12 cellular contexts compared by ENCODE assay signal in the genomic region with DNA sequence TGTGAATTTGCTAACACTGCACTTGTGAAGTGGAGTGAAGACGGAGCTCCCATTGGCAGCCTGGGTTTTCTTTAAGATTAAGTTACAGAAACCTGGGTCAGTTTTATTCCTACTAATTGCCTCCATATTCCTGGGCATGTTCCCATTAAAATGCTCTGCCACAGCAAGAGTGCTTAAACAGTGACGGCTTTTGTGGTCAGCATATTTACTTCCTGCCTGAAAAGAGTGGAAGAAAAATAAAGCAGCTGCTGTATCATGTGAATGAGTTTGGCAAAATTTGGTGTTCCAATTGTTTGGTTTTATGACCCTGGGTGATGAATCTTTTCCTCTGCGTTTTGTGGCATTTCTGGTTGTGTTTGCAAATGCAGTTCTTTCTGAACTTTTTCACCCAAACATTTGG.
DNase-seq lines count a peak whose midpoint lies in the region; ATAC-seq and TF ChIP-seq lines count a peak whose summit lies in the region.
"Had no signal": no experiment of that assay in that cellular context is flagged by ENCODE, and none has a peak within 500 bp of the region (broad histone marks: within the 10 kb centered on the region; RNA-seq: fewer than 3 reads in every experiment).

No MANE protein-coding gene starts in this region.

- DNase-seq in A673 (ENCODE audit: low spot score) (peak; percentile 83), H4 (ENCODE audit: low spot score) (peak; percentile 95), adipocyte (ENCODE audit: low read depth) (peak; percentile 41), kidney epithelial cell (ENCODE audit: low read depth) (peak; percentile 7), DMS79 (lab: John Stamatoyannopoulos, UW) (no peak), amygdala (lab: John Stamatoyannopoulos, UW) (no peak), adrenal gland (no peak)
- DNase-seq: C1 segment of cervical spinal cord, cerebellar nuclear complex, NCI-H2171 treated with DMSO at 0.1 percent for 48 hours, thyroid gland had no signal

- TF ChIP-seq POLR2A in adrenal gland (IDR thresholded peaks at IDR 0.05), result no peak

- H3K4me1 ChIP-seq in A673 (ENCODE audit: insufficient read depth, low read length, poor library complexity, severe bottlenecking), result peaks cover 8% of the 10 kb centered on the region
- H3K4me1 ChIP-seq in adipocyte (ENCODE audit: control insufficient read depth, insufficient read depth, low read length), result no peaks in the 10 kb centered on the region
- peaks cover 0 to 4% of the 10 kb centered on the region in 2 donors for H3K4me1 ChIP-seq in adrenal gland (replicated peaks in 1 of 2)
- H3K4me1 ChIP-seq: thyroid gland had no signal

- no peak overlapping the region for H3K9ac ChIP-seq in adipocyte (ENCODE audit: low read length)

- H3K4me3 ChIP-seq in A673 (ENCODE audit: low read depth, low read length, poor library complexity, severe bottlenecking), result no peak overlapping the region
- H3K4me3 ChIP-seq in adipocyte (ENCODE audit: low read length), result peak overlapping the region; percentile 65
- no peak overlapping the region for H3K4me3 ChIP-seq in kidney epithelial cell (ENCODE audit: low read depth, low read length)
- no peak overlapping the region for H3K4me3 ChIP-seq in adrenal gland
- H3K4me3 ChIP-seq: thyroid gland had no signal

- intact Hi-C loops in A673 (cut with micrococcal nuclease; ENCODE audit: unreplicated experiment) (no loop called here), adrenal gland (cut with DNase I) (no loop called here)

- no peaks in the 10 kb centered on the region for H3K36me3 ChIP-seq in A673 (ENCODE audit: insufficient read depth, low read length, poor library complexity, severe bottlenecking)
- H3K36me3 ChIP-seq in adipocyte (ENCODE audit: control insufficient read depth, insufficient read depth, low read length, severe bottlenecking), result no peaks in the 10 kb centered on the region
- H3K36me3 ChIP-seq in kidney epithelial cell (ENCODE audit: control insufficient read depth, insufficient read depth, low read length), result no peaks in the 10 kb centered on the region
- H3K36me3 ChIP-seq in adrenal gland (replicated peaks in 1 of 2), result no peaks in the 10 kb centered on the region
- H3K36me3 ChIP-seq: thyroid gland had no signal

- CTCF ChIA-PET in A673 (lab: Charles Lee), result no interaction called here

- TF ChIP-seq CTCF in A673 (conservative IDR thresholded peaks at IDR 0.05; ENCODE audit: low read depth, low read length) (no peak), kidney epithelial cell (IDR thresholded peaks at IDR 0.05; ENCODE audit: insufficient read depth, low read length, poor library complexity, severe bottlenecking) (no peak), adrenal gland (IDR thresholded peaks at IDR 0.05) (no peak)

- ATAC-seq in HG02759 (IDR thresholded peaks at IDR 0.05; ENCODE audit: unreplicated experiment), result no peak

- WGBS in adrenal gland, 4 donors, result 25 to 55% (median 50%) methylated on average over 3 of the region's 3 CpGs

- no peaks in the 10 kb centered on the region for H3K27me3 ChIP-seq in A673 (replicated peaks; ENCODE audit: insufficient read depth, low read depth, low read length, poor library complexity)
- H3K27me3 ChIP-seq in adipocyte (replicated peaks; ENCODE audit: control insufficient read depth, insufficient read depth, low read length), result no peaks in the 10 kb centered on the region
- H3K27me3 ChIP-seq in kidney epithelial cell (ENCODE audit: control insufficient read depth, insufficient read depth, low read length), result no peaks in the 10 kb centered on the region
- no peaks in the 10 kb centered on the region for H3K27me3 ChIP-seq in adrenal gland
- H3K27me3 ChIP-seq: thyroid gland had no signal

- H3K9me3 ChIP-seq in A673 (ENCODE audit: low read depth, low read length, poor library complexity, severe bottlenecking) (no peaks in the 10 kb centered on the region), adipocyte (ENCODE audit: control insufficient read depth, low read length) (no peaks in the 10 kb centered on the region), adrenal gland (replicated peaks in 1 of 3) (no peaks in the 10 kb centered on the region)
- H3K9me3 ChIP-seq: thyroid gland had no signal

- H3K27ac ChIP-seq in A673 (ENCODE audit: low read depth, low read length, poor library complexity, severe bottlenecking) (peak overlapping the region; percentile 32), adrenal gland (no peak overlapping the region)
- H3K27ac ChIP-seq: thyroid gland had no signal

- POLR2A ChIA-PET in A673 (lab: Charles Lee; ENCODE audit: low non-redundant PET), result interaction anchor here (0.5 kb wide), 1 partner anchor 10 kb away, joined by 11 read pairs; no protein-coding TSS in a partner anchor

- BruUV-seq in A673 (replicated peaks; lab: Mats Ljungman, UMichigan), result no TSS peak

Comparison
In these comparisons a context has a peak if more than half of its experiments do, and no peak if none do; other contexts are left out.
1. DNase-seq: peak in A673 (single experiment), H4 (single experiment), adipocyte (single experiment) and kidney epithelial cell (single experiment); none in DMS79 (single experiment), amygdala (0 of 56) and adrenal gland (0 of 7).